Comparison of ENCODE assay signal across 31 cellular contexts in genomic region chr18:51059969-51060368, GRCh38.
"Had no signal": no experiment of that assay in that cellular context is flagged by ENCODE, and none has a peak within 500 bp of the region (broad histone marks: within the 10 kb centered on the region; RNA-seq: fewer than 3 reads in every experiment).

No MANE protein-coding gene starts in this region.

- H3K4me1 ChIP-seq: ascending aorta, breast epithelium, colonic mucosa, esophagus squamous epithelium had no signal

- FAIRE-seq: endometrium, endothelial cell of umbilical vein had no signal

- H3K9me3 ChIP-seq: ascending aorta, breast epithelium, colonic mucosa, esophagus squamous epithelium, gastroesophageal sphincter, heart right ventricle had no signal

- H3K27ac ChIP-seq: ascending aorta, breast epithelium, cardiac muscle cell, colonic mucosa, epithelial cell of prostate, esophagus squamous epithelium, gastroesophageal sphincter, heart right ventricle, WERI-Rb-1 had no signal

- H3K36me3 ChIP-seq: colonic mucosa had no signal

- ATAC-seq: activated CD4-positive, CD25-positive, alpha-beta regulatory T cell treated with anti-CD3 and anti-CD28 coated beads, Interleukin-2, amount 50 U/mL, for 24 hours; activated CD8-positive, alpha-beta T cell treated with anti-CD3 and anti-CD28 coated beads for 36 hours; activated naive CD4-positive, alpha-beta T cell treated with anti-CD3 and anti-CD28 coated beads, Interleukin-2, amount 50 U/mL, for 72 hours; activated T-cell treated with anti-CD3 and anti-CD28 coated beads, Interleukin-2, amount 50 U/mL, for 4 hours; activated T-helper 17 cell treated with anti-CD3 and anti-CD28 coated beads, Interleukin-2, amount 50 U/mL, for 72 hours; gastroesophageal sphincter; heart right ventricle; T-helper 17 cell had no signal

- H3K27me3 ChIP-seq: ascending aorta, breast epithelium, cardiac muscle cell, colonic mucosa, esophagus squamous epithelium, gastroesophageal sphincter, heart right ventricle had no signal

- DNase-seq: activated B cell treated with CpG ODN at 0.5 μM for 24 hours; activated CD4-positive, alpha-beta T cell treated with anti-CD3 and anti-CD28 coated beads for 48 hours; activated CD4-positive, alpha-beta T cell treated with anti-CD3 and anti-CD28 coated beads, Interleukin-2, amount 50 U/mL, for 1 hour; activated CD4-positive, alpha-beta T cell treated with anti-CD3 and anti-CD28 coated beads, Interleukin-2, amount 50 U/mL, for 48 hours; activated CD8-positive, alpha-beta memory T cell treated with anti-CD3 and anti-CD28 coated beads for 24 hours; activated CD8-positive, alpha-beta T cell treated with anti-CD3 and anti-CD28 coated beads for 36 hours; activated effector memory CD4-positive, alpha-beta T cell treated with Interleukin-2 at 50 U/mL for 16 hours; activated gamma-delta T cell treated with Interleukin-2 at 50 U/mL for 16 hours; activated naive CD4-positive, alpha-beta T cell treated with anti-CD3 and anti-CD28 coated beads for 36 hours; activated naive CD8-positive, alpha-beta T cell treated with anti-CD3 and anti-CD28 coated beads, Interleukin-2, amount 10 ng/mL, durations not matched to agents 7 days and 5 days; activated T-cell treated with anti-CD3 and anti-CD28 coated beads, Interleukin-2, amount 50 U/mL, for 4 hours; central memory CD4-positive, alpha-beta T cell; cerebellar nuclear complex; colonic mucosa; effector CD8-positive, alpha-beta T cell; esophagus squamous epithelium; foreskin melanocyte; heart right ventricle; T-helper 17 cell; T1000; WERI-Rb-1 had no signal

- H3K4me3 ChIP-seq: ascending aorta, breast epithelium, cardiac muscle cell, colonic mucosa, esophagus squamous epithelium, gastroesophageal sphincter, heart right ventricle had no signal
